In genomic region chr9:37902804-37903580, GRCh38 we compare ENCODE assay signal across 8 cellular contexts. TPM values are rescaled to one million over a fixed set of nuclear protein-coding genes. Genes with fewer than 3 reads are reported as not detected.
DNase-seq lines count a peak whose midpoint lies in the region; ATAC-seq and FAIRE-seq lines count a peak whose summit lies in the region.

No MANE protein-coding gene starts in this region.

- H3K4me1 Mint-ChIP-seq in activated CD4-positive, alpha-beta T cell treated with anti-CD3 and anti-CD28 coated beads for 36 hours, result peaks cover 11% of the 10 kb centered on the region
- H3K4me1 Mint-ChIP-seq in naive thymus-derived CD8-positive, alpha-beta T cell, result peaks cover 12 to 32% (median 28%) of the 10 kb centered on the region in 4 donors

- H3K27me3 Mint-ChIP-seq in activated CD4-positive, alpha-beta T cell treated with anti-CD3 and anti-CD28 coated beads for 36 hours, result no peaks in the 10 kb centered on the region
- H3K27me3 Mint-ChIP-seq in naive thymus-derived CD8-positive, alpha-beta T cell, result no peaks in the 10 kb centered on the region

- POLR2A ChIA-PET in activated CD4-positive, alpha-beta T cell treated with anti-CD3 and anti-CD28 coated beads for 36 hours (lab: Charles Lee), result interaction anchor here (0.7 to 1.0 kb wide), 2 partner anchors 166 to 454 kb away, joined by 3 to 4 read pairs; partner anchors contain the start of gene SHB
- POLR2A ChIA-PET in naive thymus-derived CD8-positive, alpha-beta T cell (lab: Charles Lee), result no interaction called here

- no peaks in the 10 kb centered on the region for H3K27me3 ChIP-seq in endocrine pancreas (ENCODE audit: control insufficient read depth, insufficient read depth, low read length)

- peak overlapping the region; percentile 85 for H3K4me3 Mint-ChIP-seq in activated CD4-positive, alpha-beta T cell treated with anti-CD3 and anti-CD28 coated beads for 36 hours
- H3K4me3 Mint-ChIP-seq in naive thymus-derived CD8-positive, alpha-beta T cell, result peak overlapping the region; percentile 83 to 95 (median 92)

- H3K9me3 Mint-ChIP-seq in activated CD4-positive, alpha-beta T cell treated with anti-CD3 and anti-CD28 coated beads for 36 hours (ENCODE audit: low read depth), result no peaks in the 10 kb centered on the region
- H3K9me3 Mint-ChIP-seq in naive thymus-derived CD8-positive, alpha-beta T cell, result no peaks in the 10 kb centered on the region

- H3K9ac ChIP-seq in endocrine pancreas (ENCODE audit: control insufficient read depth, insufficient read depth, low read length), result peak overlapping the region; percentile 84

- peak overlapping the region; percentile 70 for H3K4me3 ChIP-seq in endocrine pancreas (ENCODE audit: control insufficient read depth, insufficient read depth, low read length)

- CTCF ChIA-PET in activated CD4-positive, alpha-beta T cell treated with anti-CD3 and anti-CD28 coated beads for 36 hours (lab: Charles Lee), result interaction anchor here (0.5 to 2.7 kb wide), 14 partner anchors 9 to 458 kb away, joined by 3 to 15 read pairs (median 3); partner anchors contain the start of gene EXOSC3

- H3K36me3 Mint-ChIP-seq in activated CD4-positive, alpha-beta T cell treated with anti-CD3 and anti-CD28 coated beads for 36 hours (ENCODE audit: low read depth), result peaks cover 11% of the 10 kb centered on the region
- H3K36me3 Mint-ChIP-seq in naive thymus-derived CD8-positive, alpha-beta T cell, result peaks cover 0 to 19% (median 0%) of the 10 kb centered on the region in 3 donors

- no peaks in the 10 kb centered on the region for H3K36me3 ChIP-seq in endocrine pancreas (ENCODE audit: control insufficient read depth, insufficient read depth, low read length)

- H3K4me1 ChIP-seq in endocrine pancreas (ENCODE audit: control insufficient read depth, insufficient read depth, low read length), result peaks cover 16% of the 10 kb centered on the region

- ATAC-seq in activated CD4-positive, alpha-beta T cell treated with anti-CD3 and anti-CD28 coated beads for 36 hours, result peak; percentile 28
- ATAC-seq in HG02610 (IDR thresholded peaks at IDR 0.05; ENCODE audit: unreplicated experiment), result peak; percentile 0
- ATAC-seq in naive thymus-derived CD8-positive, alpha-beta T cell, result peak; percentile 3 to 4

- no peaks in the 10 kb centered on the region for H3K9me3 ChIP-seq in endocrine pancreas (ENCODE audit: control insufficient read depth, low read length)

- H3K27ac Mint-ChIP-seq in activated CD4-positive, alpha-beta T cell treated with anti-CD3 and anti-CD28 coated beads for 36 hours, result peak overlapping the region; percentile 85
- H3K27ac Mint-ChIP-seq in naive thymus-derived CD8-positive, alpha-beta T cell, result peak overlapping the region; percentile 19 to 96 (median 76)

- intact Hi-C loops in activated CD4-positive, alpha-beta T cell treated with anti-CD3 and anti-CD28 coated beads for 36 hours (cut with DNase I, micrococcal nuclease), result loop anchor here (1.0 to 10.0 kb wide), 6 partner anchors 66 to 418 kb away; partner anchors contain the start of genes EXOSC3 (in 1 of the 2), POLR1E (in 1 of the 2), TOMM5 (in 1 of the 2) and TRMT10B (in 1 of the 2)

- FAIRE-seq in RCC 7860 (lab: Jason Lieb, UNC), result no peak

- DNase-seq in activated CD4-positive, alpha-beta T cell treated with anti-CD3 and anti-CD28 coated beads for 36 hours, result peak; percentile 33
- DNase-seq in activated CD4-positive, alpha-beta T cell treated with anti-CD3 and anti-CD28 coated beads, Interleukin-2, amount 50 U/mL, for 4 hours, result no peak
- DNase-seq in RCC 7860 (ENCODE audit: low spot score) (peak; percentile 24), LoVo (ENCODE audit: low spot score) (no peak), NCI-H510A (lab: John Stamatoyannopoulos, UW) (no peak)
- DNase-seq in naive thymus-derived CD8-positive, alpha-beta T cell, result no peak

RNA-seq across cellular contexts. Expression of gene SLC25A51, which starts 0.9 kb away (rescaled TPM):
- 10 to 100 TPM; 25.5 to 29.4 TPM for total RNA-seq in activated CD4-positive, alpha-beta T cell treated with anti-CD3 and anti-CD28 coated beads for 36 hours
- total RNA-seq in naive thymus-derived CD8-positive, alpha-beta T cell, result 10 to 100 TPM; 32.5 to 35.1 TPM
- 10 to 100 TPM in 2 of 3 donors, 1 to 10 TPM in 1; 8.9 to 12.4 (median 12.3) TPM for polyA plus RNA-seq in naive thymus-derived CD8-positive, alpha-beta T cell

Comparison
In these comparisons a context has a peak if more than half of its experiments do, and no peak if none do; other contexts are left out.
1. DNase-seq: peak in activated CD4-positive, alpha-beta T cell treated with anti-CD3 and anti-CD28 coated beads for 36 hours (single experiment) and RCC 7860 (single experiment); none in activated CD4-positive, alpha-beta T cell treated with anti-CD3 and anti-CD28 coated beads, Interleukin-2, amount 50 U/mL, for 4 hours (0 of 2), naive thymus-derived CD8-positive, alpha-beta T cell (0 of 10), LoVo (single experiment) and NCI-H510A (single experiment).
2. Peak in every context shown above with its lines, with median percentiles within 50 percentile points of each other: ATAC-seq.